ENCODE assay signal across 6 cellular contexts in genomic region chr7:13715534-13715933, GRCh38.
"Had no signal": no experiment of that assay in that cellular context is flagged by ENCODE, and none has a peak within 500 bp of the region (broad histone marks: within the 10 kb centered on the region; RNA-seq: fewer than 3 reads in every experiment).

No MANE protein-coding gene starts in this region.

- DNase-seq: GM23248, H7, KBM-7 had no signal

- H3K9ac ChIP-seq: GM23248 had no signal

- ATAC-seq: HCT116 had no signal

- H3K4me3 Mint-ChIP-seq: IgD-negative memory B cell had no signal

- H3K27ac Mint-ChIP-seq: IgD-negative memory B cell had no signal

- H3K36me3 Mint-ChIP-seq: IgD-negative memory B cell had no signal

- H3K4me1 ChIP-seq: HAP-1 had no signal

- H3K36me3 ChIP-seq: HAP-1 had no signal

- H2AFZ ChIP-seq: GM23248 had no signal

- H3K4me1 Mint-ChIP-seq: IgD-negative memory B cell had no signal

- H3K9me3 ChIP-seq: HAP-1 had no signal

- H3K27ac ChIP-seq: GM23248 had no signal

- H3K4me3 ChIP-seq: GM23248, HAP-1 had no signal

- H3K27me3 Mint-ChIP-seq: IgD-negative memory B cell had no signal
